ENCODE assay signal across 20 cellular contexts in the genomic region with DNA sequence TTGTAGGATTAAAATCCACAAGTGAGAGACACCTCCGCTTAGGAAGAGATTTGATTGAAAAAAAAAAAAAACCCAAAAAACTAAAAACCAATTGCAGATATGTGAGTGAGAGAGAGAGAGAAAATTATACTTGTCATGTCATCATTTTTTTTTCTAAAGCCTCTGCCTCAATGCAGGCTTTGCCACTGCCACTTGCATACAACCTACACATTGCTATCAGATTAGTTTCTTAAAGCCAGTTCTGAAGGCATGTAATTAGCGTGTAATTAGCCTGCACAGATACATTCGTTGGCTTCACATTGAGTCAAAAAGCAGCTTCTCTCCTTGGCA.
"Had no signal": no experiment of that assay in that cellular context is flagged by ENCODE, and none has a peak within 500 bp of the region (broad histone marks: within the 10 kb centered on the region; RNA-seq: fewer than 3 reads in every experiment).

No MANE protein-coding gene starts in this region.

- ATAC-seq: effector memory CD8-positive, alpha-beta T cell; gastrocnemius medialis; left ventricle myocardium superior; naive thymus-derived CD4-positive, alpha-beta T cell had no signal

- FAIRE-seq: keratinocyte, urothelium cell line had no signal

- DNase-seq: activated CD4-positive, CD25-positive, alpha-beta regulatory T cell; activated CD8-positive, alpha-beta memory T cell treated with anti-CD3 and anti-CD28 coated beads for 24 hours; activated effector memory CD4-positive, alpha-beta T cell treated with anti-CD3 and anti-CD28 coated beads, Interleukin-2, amount 50 U/mL, for 16 hours; activated naive CD4-positive, alpha-beta T cell treated with anti-CD3 and anti-CD28 coated beads, Interleukin-2, amount 10 ng/mL, durations not matched to agents 7 days and 5 days; activated naive CD8-positive, alpha-beta T cell treated with anti-CD3 and anti-CD28 coated beads, Interleukin-2, amount 10 ng/mL, durations not matched to agents 7 days and 5 days; amygdala; cortex of kidney; effector memory CD8-positive, alpha-beta T cell; erythroblast; gastrocnemius medialis; glutamatergic neuron; left cardiac atrium; left ventricle myocardium superior; naive thymus-derived CD4-positive, alpha-beta T cell; stimulated activated CD4-positive, alpha-beta T cell treated with anti-CD3 and anti-CD28 coated beads, Interleukin-12 subunit alpha, Interleukin-12 subunit beta, amount 100 ng/mL, for 4 hours; stimulated activated CD4-positive, alpha-beta T cell treated with anti-CD3 and anti-CD28 coated beads, Interleukin-4, amount 100 ng/mL, for 24 hours; trophoblast cell had no signal

- H3K4me1 ChIP-seq: gastrocnemius medialis had no signal

- H3K9me3 ChIP-seq: gastrocnemius medialis, thoracic aorta had no signal

- H3K36me3 ChIP-seq: gastrocnemius medialis, thoracic aorta had no signal

- H3K4me3 ChIP-seq: gastrocnemius medialis, thoracic aorta had no signal

- H3K27ac ChIP-seq: gastrocnemius medialis, thoracic aorta had no signal

- H3K27me3 ChIP-seq: gastrocnemius medialis had no signal
